In the genomic region with DNA sequence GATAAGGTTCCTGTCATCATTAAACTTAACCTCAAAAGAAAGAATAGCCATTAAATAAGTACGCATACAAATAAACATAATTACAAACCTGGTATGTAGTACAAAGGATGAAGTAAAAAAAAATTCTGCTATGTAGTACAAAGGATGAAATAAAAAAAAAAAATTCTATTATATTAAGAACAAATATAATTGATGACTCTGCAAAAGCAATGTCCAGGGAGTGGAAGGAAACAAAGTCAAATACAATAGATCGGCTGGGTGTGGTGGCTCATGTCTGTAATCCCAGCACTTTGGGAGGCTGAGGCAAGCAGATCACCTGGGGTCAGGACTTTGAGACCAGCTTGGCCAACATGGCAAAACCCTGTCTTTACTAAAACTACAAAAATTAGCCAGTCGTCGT, we compare ENCODE assay signal across 20 cellular contexts. TPM values are rescaled to one million over a fixed set of nuclear protein-coding genes. Genes with fewer than 3 reads are reported as not detected.
DNase-seq lines count a peak whose midpoint lies in the region; ATAC-seq, FAIRE-seq and TF ChIP-seq lines count a peak whose summit lies in the region.
"Had no signal": no experiment of that assay in that cellular context is flagged by ENCODE, and none has a peak within 500 bp of the region (broad histone marks: within the 10 kb centered on the region; RNA-seq: fewer than 3 reads in every experiment).

No MANE protein-coding gene starts in this region.

- TF ChIP-seq CTCF in GM23338 (conservative IDR thresholded peaks at IDR 0.05; ENCODE audit: low read depth in 2 of 2) (no peak), K562 (IDR thresholded peaks at IDR 0.05 in 2 of 3, conservative IDR thresholded peaks at IDR 0.05 in 1 of 3; ENCODE audit: insufficient read depth in 2 of 3, low read depth in 1 of 3, low read length in 3 of 3) (no peak), nephron progenitor cell (IDR thresholded peaks at IDR 0.05) (no peak), stomach (IDR thresholded peaks at IDR 0.05) (no peak)

- H3K27ac ChIP-seq in GM23338 (ENCODE audit: low read depth) = no peak overlapping the region
- no peak overlapping the region for H3K27ac ChIP-seq in K562 (ENCODE audit: extremely low read depth, low read depth, low read length)
- no peak overlapping the region for H3K27ac ChIP-seq in stomach
- H3K27ac ChIP-seq: 22Rv1, PC-9, RWPE1 had no signal

- H3K27me3 ChIP-seq in GM23338 (ENCODE audit: insufficient read depth) (no peaks in the 10 kb centered on the region), K562 (ENCODE audit: control insufficient read depth in 2 of 2, insufficient read depth in 2 of 2, low read length in 2 of 2) (no peaks in the 10 kb centered on the region), stomach (no peaks in the 10 kb centered on the region)
- H3K27me3 ChIP-seq: MG63 had no signal

- TF ChIP-seq POLR2A in K562 (conservative IDR thresholded peaks at IDR 0.05) (no peak), stomach (IDR thresholded peaks at IDR 0.05) (no peak)

- no peak overlapping the region for H3K9ac ChIP-seq in K562 (ENCODE audit: insufficient read depth in 1 of 2, low read depth in 2 of 2, low read length in 2 of 2)

- H3K36me3 ChIP-seq in GM23338 (ENCODE audit: insufficient read depth) = no peaks in the 10 kb centered on the region
- no peaks in the 10 kb centered on the region for H3K36me3 ChIP-seq in K562 (ENCODE audit: control insufficient read depth, insufficient read depth, low read length)
- H3K36me3 ChIP-seq in stomach = peaks cover 0 to 4% (median 0%) of the 10 kb centered on the region in 4 donors
- H3K36me3 ChIP-seq: MG63 had no signal

- H3K4me1 Mint-ChIP-seq in activated naive CD4-positive, alpha-beta T cell treated with anti-CD3 and anti-CD28 coated beads, Interleukin-2, amount 50 U/mL, for 24 hours = peaks cover 94% of the 10 kb centered on the region
- H3K4me1 Mint-ChIP-seq in GM23338 = peaks cover 40% of the 10 kb centered on the region
- peaks cover 32% of the 10 kb centered on the region for H3K4me1 Mint-ChIP-seq in nephron progenitor cell

- no peaks in the 10 kb centered on the region for H3K36me3 Mint-ChIP-seq in activated naive CD4-positive, alpha-beta T cell treated with anti-CD3 and anti-CD28 coated beads, Interleukin-2, amount 50 U/mL, for 24 hours
- no peaks in the 10 kb centered on the region for H3K36me3 Mint-ChIP-seq in GM23338 (ENCODE audit: low read depth)
- H3K36me3 Mint-ChIP-seq in nephron progenitor cell (ENCODE audit: low read depth) = peaks cover 6% of the 10 kb centered on the region

- no peak for TF ChIP-seq RAD21 in K562 (CRISPR knock-in tag; conservative IDR thresholded peaks at IDR 0.05 in 1 of 2, IDR thresholded peaks at IDR 0.05 in 1 of 2)

- FAIRE-seq in K562 (lab: Jason Lieb, UNC) = no peak

- H2AFZ ChIP-seq in GM23338 (no peak overlapping the region), K562 (ENCODE audit: low read depth, low read length) (no peak overlapping the region)
- H2AFZ ChIP-seq: PC-9 had no signal

- CTCF ChIA-PET in K562 (lab: Yijun Ruan, JAX; ENCODE audit: low intra/inter-chr PET ratio) = no interaction called here

- ATAC-seq in GM23338 (no peak), K562 (no peak)

- H3K9me1 ChIP-seq in K562 (ENCODE audit: control insufficient read depth, insufficient read depth, low read length) = no peaks in the 10 kb centered on the region

- H3K4me3 Mint-ChIP-seq in activated naive CD4-positive, alpha-beta T cell treated with anti-CD3 and anti-CD28 coated beads, Interleukin-2, amount 50 U/mL, for 24 hours = no peak overlapping the region
- H3K4me3 Mint-ChIP-seq in GM23338 (no peak overlapping the region), nephron progenitor cell (no peak overlapping the region)

- H3K27ac Mint-ChIP-seq in activated naive CD4-positive, alpha-beta T cell treated with anti-CD3 and anti-CD28 coated beads, Interleukin-2, amount 50 U/mL, for 24 hours = peak overlapping the region; percentile 46
- peak overlapping the region; percentile 64; the same call in 1 of the 2 replicates for H3K27ac Mint-ChIP-seq in GM23338
- peak overlapping the region; percentile 29 for H3K27ac Mint-ChIP-seq in nephron progenitor cell

- H4K20me1 ChIP-seq in GM23338 (replicated peaks; ENCODE audit: insufficient read depth) (peaks cover 7% of the 10 kb centered on the region; the same call in 1 of the 2 replicates), K562 (replicated peaks; ENCODE audit: control insufficient read depth, insufficient read depth, low read length) (peaks cover 15% of the 10 kb centered on the region)

- no peak for TF ChIP-seq EP300 in K562 (IDR thresholded peaks at IDR 0.05; ENCODE audit: low read length)
- no peak for TF ChIP-seq EP300 in stomach (IDR thresholded peaks at IDR 0.05)

- H3K9me2 ChIP-seq in GM23338 (ENCODE audit: insufficient read depth) = no peaks in the 10 kb centered on the region

- H3K4me2 ChIP-seq in GM23338 = peak overlapping the region; percentile 21; the same call in 1 of the 2 replicates
- no peak overlapping the region for H3K4me2 ChIP-seq in K562 (ENCODE audit: insufficient read depth, low read length)
- H3K4me2 ChIP-seq: PC-9 had no signal

- in situ Hi-C loops in K562 (cut with MboI) = no loop called here

- no peaks in the 10 kb centered on the region for H3K9me3 Mint-ChIP-seq in activated naive CD4-positive, alpha-beta T cell treated with anti-CD3 and anti-CD28 coated beads, Interleukin-2, amount 50 U/mL, for 24 hours
- H3K9me3 Mint-ChIP-seq in GM23338 (no peaks in the 10 kb centered on the region), nephron progenitor cell (peaks cover 5% of the 10 kb centered on the region)

- H3F3A ChIP-seq in GM23338 (replicated peaks; ENCODE audit: low read depth) = no peaks in the 10 kb centered on the region

- WGBS in K562 (ENCODE audit: insufficient coverage, low coverage, missing lambda C conversion rate) = 96% methylated on average over 4 of the region's 4 CpGs
- WGBS in stomach, 5 donors = 87 to 93% (median 92%) methylated on average over 4 of the region's 4 CpGs

- H3K9me3 ChIP-seq in K562 (replicated peaks; ENCODE audit: control insufficient read depth, insufficient read depth, low read depth, low read length) (no peaks in the 10 kb centered on the region), stomach (no peaks in the 10 kb centered on the region)
- H3K9me3 ChIP-seq: MG63 had no signal

- POLR2A ChIA-PET in K562 (lab: Yijun Ruan, JAX) = interaction anchor here (0.8 kb wide), 1 partner anchor 20 kb away, joined by 3 read pairs; no protein-coding TSS in a partner anchor

- no peak for DNase-seq in activated naive CD4-positive, alpha-beta T cell treated with anti-CD3 and anti-CD28 coated beads, Interleukin-2, amount 50 U/mL, for 16 hours
- DNase-seq in GM23338 (ENCODE audit: low spot score) = no peak
- no peak for DNase-seq in K562 (ENCODE audit: extremely low read depth in 1 of 4, low spot score in 3 of 4)
- no peak for DNase-seq in nephron progenitor cell
- no peak for DNase-seq in SHP77 treated with DMSO at 0.1 percent for 48 hours (lab: John Stamatoyannopoulos, UW)
- DNase-seq in stomach = no peak
- no peak for DNase-seq in NCI-H187 (lab: John Stamatoyannopoulos, UW)
- DNase-seq: Calu3; CD4-positive, alpha-beta memory T cell; DMS53; MG63; NCI-H1048; NCI-H1436; NCI-H2029; NCI-H345; NCI-H524 treated with DMSO at 0.1 percent for 48 hours; PC-9 had no signal

- no TSS peak for BruUV-seq in K562 (replicated peaks; lab: Mats Ljungman, UMichigan)

- intact Hi-C loops in K562 (cut with micrococcal nuclease) = no loop called here
- intact Hi-C loops in stomach (cut with DNase I; ENCODE audit: low total_unique reads) = no loop called here

- H3K4me1 ChIP-seq in GM23338 (ENCODE audit: insufficient read depth) = peaks cover 42% of the 10 kb centered on the region
- H3K4me1 ChIP-seq in K562 (replicated peaks in 1 of 2; ENCODE audit: control insufficient read depth in 2 of 2, insufficient read depth in 2 of 2, low read length in 2 of 2) = 0 out of 5 replicates have a peak, but pooled peaks cover 0 to 3% of the 10 kb centered on the region in 2 experiments
- peaks cover 19 to 61% (median 45%) of the 10 kb centered on the region in 4 donors for H3K4me1 ChIP-seq in stomach

- peaks cover 96% of the 10 kb centered on the region for H3K79me2 ChIP-seq in GM23338 (replicated peaks; ENCODE audit: insufficient read depth)
- H3K79me2 ChIP-seq in K562 (ENCODE audit: control insufficient read depth, insufficient read depth, low read length) = peaks cover 50% of the 10 kb centered on the region

- H3K4me3 ChIP-seq in GM23338 (no peak overlapping the region), K562 (no peak overlapping the region), stomach (no peak overlapping the region)
- H3K4me3 ChIP-seq: MG63, PC-9 had no signal

- no peaks in the 10 kb centered on the region for H3K27me3 Mint-ChIP-seq in activated naive CD4-positive, alpha-beta T cell treated with anti-CD3 and anti-CD28 coated beads, Interleukin-2, amount 50 U/mL, for 24 hours
- no peaks in the 10 kb centered on the region for H3K27me3 Mint-ChIP-seq in GM23338 (ENCODE audit: insufficient read depth, low read depth, poor library complexity)
- no peaks in the 10 kb centered on the region for H3K27me3 Mint-ChIP-seq in nephron progenitor cell (ENCODE audit: low read depth, poor library complexity)
- H3K27me3 Mint-ChIP-seq: CD4-positive, alpha-beta memory T cell had no signal

TF ChIP-seq in GM23338, 12 proteins besides CTCF, POLR2A, EP300 and RAD21 (continues in another document):
- TF ChIP-seq EZH2 (IDR thresholded peaks at IDR 0.05; ENCODE audit: low read depth, unreplicated experiment) = no peak

RNA-seq across cellular contexts. Expression of a gene that starts 56.9 kb away (rescaled TPM):
- total RNA-seq in GM23338 (2014; rRNA removed; shearing (Covaris generic)) = 27.0 and 30.7 TPM in 2 replicates
- polyA plus RNA-seq in GM23338 (2016; fragmentation: Nextera tagmentation; extraction: Ambion mirVana) = 18.7 and 22.3 TPM in 2 replicates
- 18.6 and 42.7 TPM in 2 replicates for total RNA-seq in K562 (2011; cell fraction: chromatin; rRNA removed; ENCODE audit: low replicate concordance)
- total RNA-seq in K562 (2011; cell fraction: nucleolus; rRNA removed) = 9.8 and 10.5 TPM in 2 replicates
- 17.5 and 23.7 TPM in 2 replicates for total RNA-seq in K562 (2011; cell fraction: nucleoplasm; rRNA removed)
- total RNA-seq in K562 (2014; rRNA removed) = 26.6 and 28.7 TPM in 2 replicates
- 39.0 and 46.8 TPM in 2 replicates for total RNA-seq in K562 (2014; rRNA removed; fragmentation: Illumina TruSeq; extraction: Trizol)
- 38.0 and 41.5 TPM in 2 replicates for total RNA-seq in K562 (2015; rRNA removed; fragmentation: Illumina TruSeq; extraction: Trizol)
- total RNA-seq in K562 (2021) = 32.4 and 35.0 TPM in 2 replicates
- polyA plus RNA-seq in K562 (2011; rRNA removed) = 37.8 and 47.3 TPM in 2 replicates
- 25.1 and 32.8 TPM in 2 replicates for polyA plus RNA-seq in K562 (2011; cell fraction: cytosol; rRNA removed)
- 20.0 and 28.9 TPM in 2 replicates for polyA plus RNA-seq in K562 (2011; cell fraction: nucleus; rRNA removed)
- 33.7 and 35.1 TPM in 2 replicates for polyA plus RNA-seq in K562 (2012)
- 40.6 and 48.2 TPM in 2 replicates for polyA plus RNA-seq in K562 (2014; fragmentation: Illumina TruSeq; extraction: Trizol)
- polyA plus RNA-seq in K562 (2014; fragmentation: Nextera tagmentation; extraction: Ambion mirVana) = 10 to 100 TPM; 39.0 to 52.3 TPM
- polyA plus RNA-seq in K562 (2014; rRNA removed) = 22.1 and 23.8 TPM in 2 replicates
- polyA minus RNA-seq in K562 (2011; rRNA and poly(A)+ RNA removed) = 42.7 and 51.0 TPM in 2 replicates
- polyA minus RNA-seq in K562 (2011; cell fraction: cytosol; rRNA and poly(A)+ RNA removed) = 13.0 and 18.2 TPM in 2 replicates
- 17.9 and 34.8 TPM in 2 replicates for polyA minus RNA-seq in K562 (2011; cell fraction: nucleus; rRNA and poly(A)+ RNA removed)
- 10 to 100 TPM; 11.7 to 71.0 (median 23.9) TPM for total RNA-seq in stomach
- 10 to 100 TPM; 19.7 to 36.8 (median 21.5) TPM for polyA plus RNA-seq in stomach
